ENCODE assay signal across 16 cellular contexts in genomic region chr20:36613974-36614373, GRCh38. TPM values are rescaled to one million over a fixed set of nuclear protein-coding genes. Genes with fewer than 3 reads are reported as not detected.
DNase-seq lines count a peak whose midpoint lies in the region; ATAC-seq, FAIRE-seq and TF ChIP-seq lines count a peak whose summit lies in the region.
"Had no signal": no experiment of that assay in that cellular context is flagged by ENCODE, and none has a peak within 500 bp of the region (broad histone marks: within the 10 kb centered on the region; RNA-seq: fewer than 3 reads in every experiment).

No MANE protein-coding gene starts in this region.

- H3K4me3 ChIP-seq in CD8-positive, alpha-beta memory T cell (ENCODE audit: low read length), result no peak overlapping the region
- H3K4me3 ChIP-seq in PC-9 (no peak overlapping the region), HepG2 (replicated peaks in 1 of 3; ENCODE audit: insufficient read depth in 1 of 3, low read depth in 2 of 3, low read length in 3 of 3) (no peak overlapping the region), left ventricle myocardium inferior (no peak overlapping the region)
- H3K4me3 ChIP-seq: BLaER1, psoas muscle had no signal

- no peak overlapping the region for H3K27ac ChIP-seq in CD8-positive, alpha-beta memory T cell (ENCODE audit: low read depth, low read length)
- H3K27ac ChIP-seq in PC-9 (no peak overlapping the region), HepG2 (ENCODE audit: extremely low read length, insufficient read depth, low read length) (no peak overlapping the region), left ventricle myocardium inferior (replicated peaks) (no peak overlapping the region)
- H3K27ac ChIP-seq: BLaER1, psoas muscle, VCaP had no signal

- peaks cover 0 to 74% (median 11%) of the 10 kb centered on the region in 3 donors for H3K36me3 Mint-ChIP-seq in CD8-positive, alpha-beta memory T cell

- BruUV-seq in PC-9 (replicated peaks; lab: Mats Ljungman, UMichigan) (no TSS peak), HepG2 (replicated peaks; lab: Mats Ljungman, UMichigan) (no TSS peak)

- peaks cover 0 to 2% of the 10 kb centered on the region in 2 donors for H3K27me3 Mint-ChIP-seq in CD8-positive, alpha-beta memory T cell
- H3K27me3 Mint-ChIP-seq: stimulated activated memory B cell treated with anti-CD40 and anti-IgM and Interleukin-4, amounts not matched to agents 10 μg/mL and 1 μg/mL and 100 μg/mL, for 72 hours had no signal

- WGBS in HepG2 (ENCODE audit: low lambda C conversion rate), result 87% methylated on average over 3 of the region's 3 CpGs

- no peak for FAIRE-seq in HepG2 (lab: Jason Lieb, UNC)

- peaks cover 59% of the 10 kb centered on the region for H3F3A ChIP-seq in PC-9 (ENCODE audit: insufficient read depth, low read depth)

- peak in 1 of 2 experiments; percentile 38; a peak in 2 of 4 replicates for TF ChIP-seq POLR2A in HepG2 (IDR thresholded peaks at IDR 0.05; ENCODE audit: insufficient read depth in 1 of 2, low read depth in 2 of 2, low read length in 2 of 2)

- H3K9ac ChIP-seq in HepG2 (ENCODE audit: insufficient read depth, low read depth, low read length), result no peak overlapping the region

- H3K4me1 ChIP-seq in CD8-positive, alpha-beta memory T cell (ENCODE audit: insufficient read depth, low read length), result peaks cover 4% of the 10 kb centered on the region
- no peaks in the 10 kb centered on the region for H3K4me1 ChIP-seq in PC-9 (replicated peaks; ENCODE audit: insufficient read depth)
- H3K4me1 ChIP-seq in HepG2 (ENCODE audit: insufficient read depth, low read length), result no peaks in the 10 kb centered on the region
- no peaks in the 10 kb centered on the region for H3K4me1 ChIP-seq in left ventricle myocardium inferior
- H3K4me1 ChIP-seq: BLaER1 had no signal

- TF ChIP-seq CTCF in PC-9 (conservative IDR thresholded peaks at IDR 0.05) (no peak), HepG2 (CRISPR knock-in tag; IDR thresholded peaks at IDR 0.05) (no peak), left ventricle myocardium inferior (IDR thresholded peaks at IDR 0.05; ENCODE audit: borderline replicate concordance) (no peak)

- no peaks in the 10 kb centered on the region for H3K9me3 ChIP-seq in CD8-positive, alpha-beta memory T cell (ENCODE audit: low read length)
- H3K9me3 ChIP-seq in PC-9 (ENCODE audit: insufficient read depth, low read depth) (no peaks in the 10 kb centered on the region), HepG2 (ENCODE audit: low read length) (no peaks in the 10 kb centered on the region), left ventricle myocardium inferior (replicated peaks) (no peaks in the 10 kb centered on the region)
- H3K9me3 ChIP-seq: BLaER1, psoas muscle had no signal

- TF ChIP-seq EP300 in HepG2 (IDR thresholded peaks at IDR 0.05; ENCODE audit: low read depth in 2 of 2, low read length in 2 of 2) (no peak), HepG2 (CRISPR knock-in tag; IDR thresholded peaks at IDR 0.05; ENCODE audit: borderline replicate concordance) (no peak)

- ATAC-seq in HepG2, result peak; percentile 8
- no peak for ATAC-seq in GM18502 (IDR thresholded peaks at IDR 0.05; ENCODE audit: poor library complexity, unreplicated experiment)
- ATAC-seq: activated T-cell treated with anti-CD3 and anti-CD28 coated beads, Interleukin-2, amount 50 U/mL, for 4 hours; stimulated activated memory B cell treated with anti-CD40 and anti-IgM and Interleukin-4, amounts not matched to agents 10 μg/mL and 1 μg/mL and 100 μg/mL, for 72 hours had no signal

- H3K4me2 ChIP-seq in PC-9 (no peak overlapping the region), HepG2 (ENCODE audit: low read depth, low read length) (no peak overlapping the region)
- H3K4me2 ChIP-seq: BLaER1 had no signal

- peaks cover 9 to 43% (median 13%) of the 10 kb centered on the region in 3 donors for H3K4me1 Mint-ChIP-seq in CD8-positive, alpha-beta memory T cell
- H3K4me1 Mint-ChIP-seq: stimulated activated memory B cell treated with anti-CD40 and anti-IgM and Interleukin-4, amounts not matched to agents 10 μg/mL and 1 μg/mL and 100 μg/mL, for 72 hours had no signal

- intact Hi-C loops in PC-9 (cut with micrococcal nuclease; ENCODE audit: unreplicated experiment), result loop anchor here (2.0 kb wide), 1 partner anchor 273 kb away; no protein-coding TSS in a partner anchor
- intact Hi-C loops in HepG2 (cut with micrococcal nuclease; ENCODE audit: unreplicated experiment), result no loop called here
- intact Hi-C loops in left ventricle myocardium inferior (cut with micrococcal nuclease), result no loop called here

- TF ChIP-seq RAD21 in HepG2 (CRISPR knock-in tag; IDR thresholded peaks at IDR 0.05), result no peak

- in situ Hi-C loops in HepG2 (cut with HindIII; ENCODE audit: extremely low pct_ligation_motif_present, low pct_unique_long_range_greater_than_20kb), result loop anchor here (5.0 kb wide), 1 partner anchor 138 kb away; no protein-coding TSS in a partner anchor

- no peaks in the 10 kb centered on the region for H3K9me3 Mint-ChIP-seq in CD8-positive, alpha-beta memory T cell
- H3K9me3 Mint-ChIP-seq: activated T-cell treated with anti-CD3 and anti-CD28 coated beads, Interleukin-2, amount 50 U/mL, for 4 hours; stimulated activated memory B cell treated with anti-CD40 and anti-IgM and Interleukin-4, amounts not matched to agents 10 μg/mL and 1 μg/mL and 100 μg/mL, for 72 hours had no signal

- H3K27me3 ChIP-seq in CD8-positive, alpha-beta memory T cell (ENCODE audit: insufficient read depth, low read length, poor library complexity, severe bottlenecking), result no peaks in the 10 kb centered on the region
- H3K27me3 ChIP-seq in PC-9 (ENCODE audit: insufficient read depth, low read depth), result no peaks in the 10 kb centered on the region
- H3K27me3 ChIP-seq in HepG2 (ENCODE audit: control insufficient read depth in 1 of 2, insufficient read depth in 2 of 2, low read length in 2 of 2), result no peaks in the 10 kb centered on the region
- no peaks in the 10 kb centered on the region for H3K27me3 ChIP-seq in left ventricle myocardium inferior (ENCODE audit: low read depth)
- H3K27me3 ChIP-seq: BLaER1 had no signal

- H3K4me3 Mint-ChIP-seq in CD8-positive, alpha-beta memory T cell, result no peak overlapping the region
- H3K4me3 Mint-ChIP-seq: activated T-cell treated with anti-CD3 and anti-CD28 coated beads, Interleukin-2, amount 50 U/mL, for 4 hours; stimulated activated memory B cell treated with anti-CD40 and anti-IgM and Interleukin-4, amounts not matched to agents 10 μg/mL and 1 μg/mL and 100 μg/mL, for 72 hours had no signal

- POLR2A ChIA-PET in CD8-positive, alpha-beta memory T cell (lab: Charles Lee), result no interaction called here
- POLR2A ChIA-PET in PC-9 (lab: Charles Lee; ENCODE audit: unreplicated experiment) (interaction anchor here (0.6 to 1.1 kb wide), 3 partner anchors 149 to 303 kb away, joined by 3 to 7 read pairs (median 4); partner anchors contain the start of gene DSN1), HepG2 (lab: Yijun Ruan, JAX) (interaction anchor here (1.0 to 1.9 kb wide), 4 partner anchors 9 to 34 kb away, joined by 4 to 9 read pairs (median 8); partner anchors contain the start of gene RAB5IF)

- H3K79me2 ChIP-seq in PC-9 (ENCODE audit: low read depth), result peaks cover 28% of the 10 kb centered on the region
- no peaks in the 10 kb centered on the region for H3K79me2 ChIP-seq in HepG2 (ENCODE audit: insufficient read depth, low read length)

- CTCF ChIA-PET in CD8-positive, alpha-beta memory T cell (lab: Charles Lee), result interaction anchor here (1.1 to 1.8 kb wide), 11 partner anchors 9 to 194 kb away, joined by 3 to 7 read pairs (median 4); partner anchors contain the start of genes RAB5IF and SLA2
- CTCF ChIA-PET in PC-9 (lab: Charles Lee), result no interaction called here
- CTCF ChIA-PET in HepG2 (lab: Yijun Ruan, JAX; ENCODE audit: low intra/inter-chr PET ratio, low total read pairs), result interaction anchor here (2.6 kb wide), 1 partner anchor 140 kb away, joined by 20 read pairs; no protein-coding TSS in a partner anchor

- H3K27ac Mint-ChIP-seq in CD8-positive, alpha-beta memory T cell, result peak overlapping the region in 5 of 8 donors; percentile 17 to 90 (median 71)
- H3K27ac Mint-ChIP-seq: stimulated activated memory B cell treated with anti-CD40 and anti-IgM and Interleukin-4, amounts not matched to agents 10 μg/mL and 1 μg/mL and 100 μg/mL, for 72 hours had no signal

- no peaks in the 10 kb centered on the region for H3K9me2 ChIP-seq in PC-9 (ENCODE audit: insufficient read depth)

- DNase-seq in CD8-positive, alpha-beta memory T cell, result no peak
- DNase-seq in NCI-H1092 (lab: John Stamatoyannopoulos, UW) (peak; percentile 8), PC-9 (peak; percentile 61 to 80), HepG2 (ENCODE audit: low spot score) (no peak), left ventricle myocardium inferior (no peak), A172 (ENCODE audit: low spot score) (no peak), T-helper 2 cell (no peak)
- DNase-seq: activated T-cell treated with anti-CD3 and anti-CD28 coated beads, Interleukin-2, amount 50 U/mL, for 4 hours; NCI-H524; psoas muscle; stimulated activated CD4-positive, alpha-beta T cell treated with anti-CD3 and anti-CD28 coated beads, Interleukin-1b, Interleukin-23, amount 100 ng/mL, for 48 hours had no signal

- peaks cover 43% of the 10 kb centered on the region for H3K36me3 ChIP-seq in CD8-positive, alpha-beta memory T cell (ENCODE audit: insufficient read depth, low read length)
- H3K36me3 ChIP-seq in PC-9 (ENCODE audit: low read depth) (peaks cover 32% of the 10 kb centered on the region), HepG2 (replicated peaks in 1 of 2; ENCODE audit: control insufficient read depth in 1 of 2, insufficient read depth in 2 of 2, low read length in 2 of 2) (peaks cover 22 to 51% of the 10 kb centered on the region in 2 experiments), left ventricle myocardium inferior (peaks cover 61% of the 10 kb centered on the region)

- peaks cover 42% of the 10 kb centered on the region for H4K20me1 ChIP-seq in PC-9 (ENCODE audit: insufficient read depth)
- 0 out of 2 replicates have a peak, but pooled peaks cover 2% of the 10 kb centered on the region for H4K20me1 ChIP-seq in HepG2 (ENCODE audit: insufficient read depth, low read length)

- no peak overlapping the region for H2AFZ ChIP-seq in PC-9
- H2AFZ ChIP-seq in HepG2 (ENCODE audit: low read length), result no peak overlapping the region

RNA-seq across cellular contexts. Expression of gene RAB5IF, which starts 8.4 kb away (rescaled TPM):
- 100 to 1,000 TPM; 159 to 173 TPM for total RNA-seq in CD8-positive, alpha-beta memory T cell
- polyA plus RNA-seq in CD8-positive, alpha-beta memory T cell, result 180 TPM
- total RNA-seq in PC-9 (2021) (220 and 303 TPM in 2 replicates), HepG2 (2016; rRNA removed; fragmentation: Illumina TruSeq; extraction: Trizol) (292 and 305 TPM in 2 replicates), left ventricle myocardium inferior (56.5 TPM)
- 190 and 258 TPM in 2 replicates for total RNA-seq in HepG2 (2016; cell fraction: cytosol; rRNA removed; fragmentation: Illumina TruSeq; extraction: Trizol; ENCODE audit: low read depth)
- 267 and 306 TPM in 2 replicates for total RNA-seq in HepG2 (2016; cell fraction: insoluble cytoplasmic fraction; rRNA removed; fragmentation: Illumina TruSeq; extraction: Trizol)
- total RNA-seq in HepG2 (2016; cell fraction: membrane; rRNA removed; fragmentation: Illumina TruSeq; extraction: Trizol), result 365 and 437 TPM in 2 replicates
- 223 and 239 TPM in 2 replicates for total RNA-seq in HepG2 (2016; cell fraction: nucleus; rRNA removed; fragmentation: Illumina TruSeq; extraction: Trizol)
- 218 and 261 TPM in 2 replicates for polyA plus RNA-seq in HepG2 (2011; rRNA removed)
- 176 and 232 TPM in 2 replicates for polyA plus RNA-seq in HepG2 (2011; cell fraction: cytosol; rRNA removed)
- polyA plus RNA-seq in HepG2 (2011; cell fraction: nucleus; rRNA removed), result 176 and 181 TPM in 2 replicates
- polyA plus RNA-seq in HepG2 (2012), result 118 and 180 TPM in 2 replicates
- polyA plus RNA-seq in HepG2 (2016; cell fraction: cytosol; fragmentation: Illumina TruSeq; extraction: Trizol; ENCODE audit: low read depth), result 222 and 320 TPM in 2 replicates
- 310 and 340 TPM in 2 replicates for polyA plus RNA-seq in HepG2 (2016; cell fraction: insoluble cytoplasmic fraction; fragmentation: Illumina TruSeq; extraction: Trizol; ENCODE audit: low read depth)
- polyA plus RNA-seq in HepG2 (2016; cell fraction: membrane; fragmentation: Illumina TruSeq; extraction: Trizol; ENCODE audit: low read depth), result 323 and 387 TPM in 2 replicates
- polyA plus RNA-seq in HepG2 (2016; cell fraction: nucleus; fragmentation: Illumina TruSeq; extraction: Trizol; ENCODE audit: insufficient read depth, low read depth), result 436 and 461 TPM in 2 replicates
- 97.1 and 193 TPM in 2 replicates for polyA minus RNA-seq in HepG2 (2011; rRNA and poly(A)+ RNA removed; ENCODE audit: low replicate concordance)
- polyA minus RNA-seq in HepG2 (2011; cell fraction: cytosol; rRNA and poly(A)+ RNA removed), result 56.5 and 59.2 TPM in 2 replicates
- 46.6 and 50.2 TPM in 2 replicates for polyA minus RNA-seq in HepG2 (2011; cell fraction: nucleus; rRNA and poly(A)+ RNA removed)
- total RNA-seq in A172 (2014; rRNA removed; shearing (Covaris generic)), result 338 and 339 TPM in 2 replicates

RNA-seq across cellular contexts. Expression of gene SLA2, which starts 32.0 kb away (rescaled TPM):
- total RNA-seq in CD8-positive, alpha-beta memory T cell, result 10 to 100 TPM; 47.8 to 51.2 TPM
- polyA plus RNA-seq in CD8-positive, alpha-beta memory T cell, result 15.0 TPM
- not detected in 2 replicates for total RNA-seq in PC-9 (2021)
- 1.6 and 1.8 TPM in 2 replicates for total RNA-seq in HepG2 (2016; rRNA removed; fragmentation: Illumina TruSeq; extraction: Trizol)
- 0.20 and 0.71 TPM in 2 replicates for total RNA-seq in HepG2 (2016; cell fraction: cytosol; rRNA removed; fragmentation: Illumina TruSeq; extraction: Trizol; ENCODE audit: low read depth)
- total RNA-seq in HepG2 (2016; cell fraction: insoluble cytoplasmic fraction; rRNA removed; fragmentation: Illumina TruSeq; extraction: Trizol), result 1.7 and 2.2 TPM in 2 replicates
- 1.8 TPM in 2 replicates for total RNA-seq in HepG2 (2016; cell fraction: membrane; rRNA removed; fragmentation: Illumina TruSeq; extraction: Trizol)
- total RNA-seq in HepG2 (2016; cell fraction: nucleus; rRNA removed; fragmentation: Illumina TruSeq; extraction: Trizol), result 0.94 and 1.2 TPM in 2 replicates
- 3.6 and 4.5 TPM in 2 replicates for polyA plus RNA-seq in HepG2 (2011; rRNA removed)
- polyA plus RNA-seq in HepG2 (2011; cell fraction: cytosol; rRNA removed), result 4.4 and 4.5 TPM in 2 replicates
- polyA plus RNA-seq in HepG2 (2011; cell fraction: nucleus; rRNA removed), result 2.9 and 3.0 TPM in 2 replicates
- 1.2 and 2.0 TPM in 2 replicates for polyA plus RNA-seq in HepG2 (2012)
- polyA plus RNA-seq in HepG2 (2016; cell fraction: cytosol; fragmentation: Illumina TruSeq; extraction: Trizol; ENCODE audit: low read depth), result 0.62 and 0.83 TPM in 2 replicates
- 2.6 TPM in 2 replicates for polyA plus RNA-seq in HepG2 (2016; cell fraction: insoluble cytoplasmic fraction; fragmentation: Illumina TruSeq; extraction: Trizol; ENCODE audit: low read depth)
- polyA plus RNA-seq in HepG2 (2016; cell fraction: membrane; fragmentation: Illumina TruSeq; extraction: Trizol; ENCODE audit: low read depth), result 1.6 TPM in 2 replicates
- 2.1 TPM in 2 replicates for polyA plus RNA-seq in HepG2 (2016; cell fraction: nucleus; fragmentation: Illumina TruSeq; extraction: Trizol; ENCODE audit: insufficient read depth, low read depth)
- polyA minus RNA-seq in HepG2 (2011; rRNA and poly(A)+ RNA removed; ENCODE audit: low replicate concordance), result 0.09 and 3.5 TPM in 2 replicates
- polyA minus RNA-seq in HepG2 (2011; cell fraction: cytosol; rRNA and poly(A)+ RNA removed), result 1.5 and 1.6 TPM in 2 replicates
- polyA minus RNA-seq in HepG2 (2011; cell fraction: nucleus; rRNA and poly(A)+ RNA removed), result 1.2 and 1.3 TPM in 2 replicates
- total RNA-seq in left ventricle myocardium inferior, result 0.19 TPM
- total RNA-seq in A172 (2014; rRNA removed; shearing (Covaris generic)), result 0.17 TPM in 1 of 2 replicates, not detected in the other
- total RNA-seq: LHCN-M2 had no signal

RNA-seq across cellular contexts. Expression of gene TGIF2, which starts 40.6 kb away (rescaled TPM):
- total RNA-seq in CD8-positive, alpha-beta memory T cell, result 10 to 100 TPM; 46.1 to 49.8 TPM
- polyA plus RNA-seq in CD8-positive, alpha-beta memory T cell, result 24.6 TPM
- total RNA-seq in PC-9 (2021) (15.7 and 18.3 TPM in 2 replicates), HepG2 (2016; rRNA removed; fragmentation: Illumina TruSeq; extraction: Trizol) (53.9 and 60.3 TPM in 2 replicates), left ventricle myocardium inferior (5.8 TPM)
- total RNA-seq in HepG2 (2016; cell fraction: cytosol; rRNA removed; fragmentation: Illumina TruSeq; extraction: Trizol; ENCODE audit: low read depth), result 14.9 and 16.3 TPM in 2 replicates
- 49.1 and 52.3 TPM in 2 replicates for total RNA-seq in HepG2 (2016; cell fraction: insoluble cytoplasmic fraction; rRNA removed; fragmentation: Illumina TruSeq; extraction: Trizol)
- total RNA-seq in HepG2 (2016; cell fraction: membrane; rRNA removed; fragmentation: Illumina TruSeq; extraction: Trizol), result 65.6 and 66.2 TPM in 2 replicates
- total RNA-seq in HepG2 (2016; cell fraction: nucleus; rRNA removed; fragmentation: Illumina TruSeq; extraction: Trizol), result 24.2 and 31.3 TPM in 2 replicates
- polyA plus RNA-seq in HepG2 (2011; rRNA removed), result 41.3 and 49.9 TPM in 2 replicates
- 46.3 and 49.3 TPM in 2 replicates for polyA plus RNA-seq in HepG2 (2011; cell fraction: cytosol; rRNA removed)
- 32.5 and 35.0 TPM in 2 replicates for polyA plus RNA-seq in HepG2 (2011; cell fraction: nucleus; rRNA removed)
- 23.6 and 28.9 TPM in 2 replicates for polyA plus RNA-seq in HepG2 (2012)
- polyA plus RNA-seq in HepG2 (2016; cell fraction: cytosol; fragmentation: Illumina TruSeq; extraction: Trizol; ENCODE audit: low read depth), result 12.4 and 13.0 TPM in 2 replicates
- 49.9 and 59.5 TPM in 2 replicates for polyA plus RNA-seq in HepG2 (2016; cell fraction: insoluble cytoplasmic fraction; fragmentation: Illumina TruSeq; extraction: Trizol; ENCODE audit: low read depth)
- 44.7 and 47.8 TPM in 2 replicates for polyA plus RNA-seq in HepG2 (2016; cell fraction: membrane; fragmentation: Illumina TruSeq; extraction: Trizol; ENCODE audit: low read depth)
- polyA plus RNA-seq in HepG2 (2016; cell fraction: nucleus; fragmentation: Illumina TruSeq; extraction: Trizol; ENCODE audit: insufficient read depth, low read depth), result 38.6 and 40.7 TPM in 2 replicates
- polyA minus RNA-seq in HepG2 (2011; rRNA and poly(A)+ RNA removed; ENCODE audit: low replicate concordance), result 14.1 and 93.1 TPM in 2 replicates
- polyA minus RNA-seq in HepG2 (2011; cell fraction: cytosol; rRNA and poly(A)+ RNA removed), result 38.7 and 42.5 TPM in 2 replicates
- polyA minus RNA-seq in HepG2 (2011; cell fraction: nucleus; rRNA and poly(A)+ RNA removed), result 19.2 and 22.9 TPM in 2 replicates
- 23.7 and 32.6 TPM in 2 replicates for total RNA-seq in A172 (2014; rRNA removed; shearing (Covaris generic))

Comparison
In these comparisons a context has a peak if more than half of its experiments do, and no peak if none do; other contexts are left out.
1. DNase-seq: peak in NCI-H1092 (single experiment) and PC-9 (2 of 2); none in CD8-positive, alpha-beta memory T cell (0 of 5), HepG2 (single experiment), left ventricle myocardium inferior (single experiment), A172 (single experiment) and T-helper 2 cell (0 of 5).
2. RNA of gene SLA2, which starts 32.0 kb away (total RNA-seq): 47.8 to 51.2 TPM in CD8-positive, alpha-beta memory T cell; 0.20 to 2.2 TPM in HepG2, 0.19 TPM in left ventricle myocardium inferior (single experiment), not detected in PC-9 and 0.17 TPM in A172; every median in the first group is over 10 times any median in the second.